In the genomic region with DNA sequence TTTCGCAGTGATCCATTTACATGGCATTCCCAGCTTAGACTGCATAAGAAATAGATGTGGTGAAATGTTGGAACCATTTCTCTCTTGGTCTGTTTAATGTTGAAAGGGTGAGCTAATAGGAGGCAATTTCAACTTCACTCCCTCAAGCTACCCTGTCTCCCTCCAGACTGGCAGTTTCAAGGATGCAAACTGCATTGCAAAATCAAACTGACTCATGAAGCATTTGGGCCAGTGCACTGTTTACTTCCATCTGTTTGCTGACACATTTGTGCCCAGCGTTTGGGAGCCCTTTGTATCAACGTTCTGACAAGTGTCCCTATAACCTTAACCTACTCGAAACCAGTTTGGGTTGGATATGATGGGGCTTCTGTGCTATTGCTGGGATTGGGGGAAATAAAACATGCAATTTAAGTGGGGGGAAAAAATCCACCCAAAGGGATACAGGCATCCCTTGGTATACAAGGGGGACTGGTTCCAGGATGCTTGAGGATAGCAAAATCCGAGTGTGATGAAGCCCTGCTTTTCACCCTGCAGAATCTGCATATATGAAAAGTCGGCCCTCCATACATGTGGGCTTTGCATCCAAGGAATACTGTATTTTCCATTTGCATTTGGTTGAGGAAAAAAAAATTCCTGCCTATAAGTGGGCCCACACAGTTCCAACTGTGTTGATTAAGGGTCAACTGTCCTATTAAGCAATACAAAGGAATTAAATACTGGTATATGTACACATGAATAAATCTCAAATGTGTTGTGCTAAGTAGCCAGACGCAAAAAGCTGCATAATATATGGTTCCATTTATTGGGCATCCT, we compare ENCODE assay signal across 2 cellular contexts.
TF ChIP-seq lines count a peak whose summit lies in the region.

No MANE protein-coding gene starts in this region.

TF ChIP-seq in A549, 52 proteins besides CTCF, POLR2A, EP300 and RAD21 (continued from another document and continues in another):
- TF ChIP-seq USF2 (IDR thresholded peaks at IDR 0.05) (no peak), GATA3 (IDR thresholded peaks at IDR 0.05; ENCODE audit: borderline replicate concordance) (no peak), NR3C1 (IDR thresholded peaks at IDR 0.05) (no peak), PBX3 (IDR thresholded peaks at IDR 0.05) (no peak), HEYL (CRISPR knock-in tag; IDR thresholded peaks at IDR 0.05) (no peak), CEBPB (IDR thresholded peaks at IDR 0.05) (peak; percentile 94 to 97), ATOH8 (CRISPR knock-in tag; IDR thresholded peaks at IDR 0.05; ENCODE audit: low read depth) (no peak), KDM5A (IDR thresholded peaks at IDR 0.05) (no peak), ZNF302 (CRISPR knock-in tag; IDR thresholded peaks at IDR 0.05) (no peak), MAZ (IDR thresholded peaks at IDR 0.05; ENCODE audit: borderline replicate concordance, low read depth, low read length) (no peak), MAFK (IDR thresholded peaks at IDR 0.05; ENCODE audit: partially characterized antibody) (no peak), EHF (CRISPR knock-in tag; IDR thresholded peaks at IDR 0.05) (no peak), CHD4 (IDR thresholded peaks at IDR 0.05; ENCODE audit: borderline replicate concordance) (no peak), TFCP2L1 (CRISPR knock-in tag; IDR thresholded peaks at IDR 0.05) (no peak), EHMT2 (IDR thresholded peaks at IDR 0.05; ENCODE audit: low read depth) (no peak), MYC (IDR thresholded peaks at IDR 0.05; ENCODE audit: borderline replicate concordance, low read length) (no peak), ZC3H11A (IDR thresholded peaks at IDR 0.05) (no peak), SMC3 (IDR thresholded peaks at IDR 0.05) (no peak), FOSB (CRISPR knock-in tag; IDR thresholded peaks at IDR 0.05) (no peak), KDM1A (IDR thresholded peaks at IDR 0.05; ENCODE audit: low read depth) (no peak), RFX5 (IDR thresholded peaks at IDR 0.05) (no peak)
- TF ChIP-seq, protein P1, sequence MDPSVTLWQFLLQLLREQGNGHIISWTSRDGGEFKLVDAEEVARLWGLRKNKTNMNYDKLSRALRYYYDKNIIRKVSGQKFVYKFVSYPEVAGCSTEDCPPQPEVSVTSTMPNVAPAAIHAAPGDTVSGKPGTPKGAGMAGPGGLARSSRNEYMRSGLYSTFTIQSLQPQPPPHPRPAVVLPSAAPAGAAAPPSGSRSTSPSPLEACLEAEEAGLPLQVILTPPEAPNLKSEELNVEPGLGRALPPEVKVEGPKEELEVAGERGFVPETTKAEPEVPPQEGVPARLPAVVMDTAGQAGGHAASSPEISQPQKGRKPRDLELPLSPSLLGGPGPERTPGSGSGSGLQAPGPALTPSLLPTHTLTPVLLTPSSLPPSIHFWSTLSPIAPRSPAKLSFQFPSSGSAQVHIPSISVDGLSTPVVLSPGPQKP (IDR thresholded peaks at IDR 0.05; ENCODE audit: low read depth, low read length): no peak
- TF ChIP-seq, protein P2, sequence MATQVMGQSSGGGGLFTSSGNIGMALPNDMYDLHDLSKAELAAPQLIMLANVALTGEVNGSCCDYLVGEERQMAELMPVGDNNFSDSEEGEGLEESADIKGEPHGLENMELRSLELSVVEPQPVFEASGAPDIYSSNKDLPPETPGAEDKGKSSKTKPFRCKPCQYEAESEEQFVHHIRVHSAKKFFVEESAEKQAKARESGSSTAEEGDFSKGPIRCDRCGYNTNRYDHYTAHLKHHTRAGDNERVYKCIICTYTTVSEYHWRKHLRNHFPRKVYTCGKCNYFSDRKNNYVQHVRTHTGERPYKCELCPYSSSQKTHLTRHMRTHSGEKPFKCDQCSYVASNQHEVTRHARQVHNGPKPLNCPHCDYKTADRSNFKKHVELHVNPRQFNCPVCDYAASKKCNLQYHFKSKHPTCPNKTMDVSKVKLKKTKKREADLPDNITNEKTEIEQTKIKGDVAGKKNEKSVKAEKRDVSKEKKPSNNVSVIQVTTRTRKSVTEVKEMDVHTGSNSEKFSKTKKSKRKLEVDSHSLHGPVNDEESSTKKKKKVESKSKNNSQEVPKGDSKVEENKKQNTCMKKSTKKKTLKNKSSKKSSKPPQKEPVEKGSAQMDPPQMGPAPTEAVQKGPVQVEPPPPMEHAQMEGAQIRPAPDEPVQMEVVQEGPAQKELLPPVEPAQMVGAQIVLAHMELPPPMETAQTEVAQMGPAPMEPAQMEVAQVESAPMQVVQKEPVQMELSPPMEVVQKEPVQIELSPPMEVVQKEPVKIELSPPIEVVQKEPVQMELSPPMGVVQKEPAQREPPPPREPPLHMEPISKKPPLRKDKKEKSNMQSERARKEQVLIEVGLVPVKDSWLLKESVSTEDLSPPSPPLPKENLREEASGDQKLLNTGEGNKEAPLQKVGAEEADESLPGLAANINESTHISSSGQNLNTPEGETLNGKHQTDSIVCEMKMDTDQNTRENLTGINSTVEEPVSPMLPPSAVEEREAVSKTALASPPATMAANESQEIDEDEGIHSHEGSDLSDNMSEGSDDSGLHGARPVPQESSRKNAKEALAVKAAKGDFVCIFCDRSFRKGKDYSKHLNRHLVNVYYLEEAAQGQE (IDR thresholded peaks at IDR 0.05): no peak

TF ChIP-seq in liver, 16 proteins besides CTCF, POLR2A, EP300 and RAD21 (continued from another document):
- TF ChIP-seq HNF4A (conservative IDR thresholded peaks at IDR 0.05): peak; percentile 73 to 86
- peak; percentile 71 to 89 for TF ChIP-seq RXRA (IDR thresholded peaks at IDR 0.05)
- TF ChIP-seq, protein P2 (IDR thresholded peaks at IDR 0.05): peak; percentile 53
- no peak for TF ChIP-seq TAF1 (conservative IDR thresholded peaks at IDR 0.05)
- TF ChIP-seq, protein P3, sequence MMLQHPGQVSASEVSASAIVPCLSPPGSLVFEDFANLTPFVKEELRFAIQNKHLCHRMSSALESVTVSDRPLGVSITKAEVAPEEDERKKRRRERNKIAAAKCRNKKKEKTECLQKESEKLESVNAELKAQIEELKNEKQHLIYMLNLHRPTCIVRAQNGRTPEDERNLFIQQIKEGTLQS (IDR thresholded peaks at IDR 0.05): peak; percentile 90
- TF ChIP-seq NR2F2 (IDR thresholded peaks at IDR 0.05): no peak
- TF ChIP-seq JUND (IDR thresholded peaks at IDR 0.05): peak; percentile 95 to 96
TF ChIP-seq in liver: peak in this region for 12.
